19 cellular contexts compared by ENCODE assay signal in the genomic region with DNA sequence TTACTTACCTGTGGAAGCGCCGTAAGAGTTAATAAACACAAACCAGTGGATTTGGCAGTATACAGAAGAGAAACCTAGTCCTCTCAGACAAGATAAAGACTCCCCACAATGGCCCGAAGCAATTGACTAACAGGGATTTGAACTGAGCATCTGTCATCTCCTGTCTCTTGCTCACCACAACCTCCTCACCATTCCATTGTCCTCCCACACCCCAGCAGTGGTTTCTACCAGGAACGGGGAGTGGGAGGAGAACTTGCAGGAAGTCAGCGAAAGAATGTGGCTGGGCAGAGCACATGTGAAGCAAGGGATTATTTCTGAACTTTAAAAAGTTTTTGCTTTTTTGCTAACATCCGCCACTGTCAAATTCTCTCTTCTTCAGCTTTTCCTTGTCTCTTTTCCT. TPM values are rescaled to one million over a fixed set of nuclear protein-coding genes. Genes with fewer than 3 reads are reported as not detected.
DNase-seq lines count a peak whose midpoint lies in the region; ATAC-seq and TF ChIP-seq lines count a peak whose summit lies in the region.
"Had no signal": no experiment of that assay in that cellular context is flagged by ENCODE, and none has a peak within 500 bp of the region (broad histone marks: within the 10 kb centered on the region; RNA-seq: fewer than 3 reads in every experiment).

No MANE protein-coding gene starts in this region.

- ATAC-seq in IMR-90 (ENCODE audit: low read depth) (0 out of 2 replicates have a peak, but pooled peaks have one; percentile 13), HG02642 (IDR thresholded peaks at IDR 0.05; ENCODE audit: poor library complexity, unreplicated experiment) (no peak), HG02678 (IDR thresholded peaks at IDR 0.05; ENCODE audit: unreplicated experiment) (no peak)
- ATAC-seq: A549 had no signal

- in situ Hi-C loops in IMR-90 (cut with MboI; ENCODE audit: low sequenced_read_pairs) (no loop called here), brain microvascular endothelial cell (cut with HindIII; ENCODE audit: low pct_ligation_motif_present, low sequenced_read_pairs) (no loop called here)

- CTCF ChIA-PET in IMR-90 (lab: Yijun Ruan, JAX), result no interaction called here

- POLR2A ChIA-PET in IMR-90 (lab: Charles Lee; ENCODE audit: unreplicated experiment), result no interaction called here

- H2BK20ac ChIP-seq in IMR-90 (ENCODE audit: low read depth, low read length), result peak overlapping the region; percentile 82; the same call in 1 of the 2 replicates

- H2BK15ac ChIP-seq in IMR-90 (ENCODE audit: low read depth, low read length), result 0 out of 3 replicates have a peak overlapping the region, but pooled peaks have one; percentile 58

- H3K9me1 ChIP-seq in IMR-90 (ENCODE audit: insufficient read depth, low read length), result no peaks in the 10 kb centered on the region

- H3K27me3 ChIP-seq in ACC112 (ENCODE audit: insufficient read depth, low read length), result no peaks in the 10 kb centered on the region
- no peaks in the 10 kb centered on the region; the same call in 1 of the 2 replicates for H3K27me3 ChIP-seq in IMR-90 (ENCODE audit: control insufficient read depth, insufficient read depth, low read length)
- no peaks in the 10 kb centered on the region for H3K27me3 ChIP-seq in brain microvascular endothelial cell (replicated peaks)
- H3K27me3 ChIP-seq: spleen had no signal

- no peaks in the 10 kb centered on the region for H4K20me1 ChIP-seq in IMR-90 (ENCODE audit: insufficient read depth, low read length)

- H4K8ac ChIP-seq in IMR-90 (ENCODE audit: low read depth in 2 of 2, low read length in 2 of 2), result peak overlapping the region in 1 of 2 experiments; percentile 44; a peak in 1 of 4 replicates

- H3K4me2 ChIP-seq in IMR-90 (ENCODE audit: low read depth, low read length), result no peak overlapping the region
- H3K4me2 ChIP-seq: A549 had no signal

- no peak overlapping the region for H4K91ac ChIP-seq in IMR-90 (ENCODE audit: insufficient read depth, low read depth, low read length)

- peak overlapping the region; percentile 59 for H2BK5ac ChIP-seq in IMR-90 (ENCODE audit: low read depth, low read length, poor library complexity, severe bottlenecking)

- H3K9ac ChIP-seq in IMR-90 (ENCODE audit: low read depth, low read length), result no peak overlapping the region

- no peaks in the 10 kb centered on the region for H3K79me1 ChIP-seq in IMR-90 (ENCODE audit: low read depth in 1 of 2, low read length in 2 of 2)

- H3K14ac ChIP-seq in IMR-90 (replicated peaks; ENCODE audit: low read depth, low read length), result 0 out of 2 replicates have a peak overlapping the region, but pooled peaks have one; percentile 7

- no TSS peak for BruUV-seq in IMR-90 (replicated peaks; lab: Mats Ljungman, UMichigan)

- DNase-seq in IMR-90, result peak; percentile 74
- peak; percentile 30 for DNase-seq in brain microvascular endothelial cell
- DNase-seq in kidney tubule cell (ENCODE audit: low spot score), result peak; percentile 64
- DNase-seq in NCI-H345 treated with DMSO at 0.1 percent for 48 hours (lab: John Stamatoyannopoulos, UW; ENCODE audit: unreplicated experiment), result no peak
- no peak for DNase-seq in NCI-H526 (lab: John Stamatoyannopoulos, UW)
- DNase-seq: activated naive CD8-positive, alpha-beta T cell treated with anti-CD3 and anti-CD28 coated beads, Interleukin-2, amount 10 ng/mL, durations not matched to agents 7 days and 5 days; cortex of kidney; H7; NCI-H1048; NCI-H510A; spleen; T-helper 9 cell had no signal

- H3K4me3 ChIP-seq in ACC112 (ENCODE audit: low read depth, low read length), result no peak overlapping the region
- H3K4me3 ChIP-seq in IMR-90 (ENCODE audit: insufficient read depth, low read depth, low read length), result no peak overlapping the region
- no peak overlapping the region for H3K4me3 ChIP-seq in brain microvascular endothelial cell (ENCODE audit: low read depth, low read length)
- H3K4me3 ChIP-seq: A549, spleen, thoracic aorta had no signal

- H3K56ac ChIP-seq in IMR-90 (ENCODE audit: extremely low read depth, insufficient read depth, low read length), result no peak overlapping the region

- H3K27ac ChIP-seq in ACC112 (ENCODE audit: low read depth, low read length), result no peak overlapping the region
- no peak overlapping the region for H3K27ac ChIP-seq in IMR-90 (ENCODE audit: insufficient read depth, low read length)
- no peak overlapping the region for H3K27ac ChIP-seq in brain microvascular endothelial cell
- H3K27ac ChIP-seq: A549, spleen, thoracic aorta had no signal

- intact Hi-C loops in IMR-90 (cut with micrococcal nuclease), result loop anchor here (5.0 kb wide), 1 partner anchor 34 kb away; no protein-coding TSS in a partner anchor

- H4K5ac ChIP-seq in IMR-90 (ENCODE audit: low read depth, low read length), result peak overlapping the region; percentile 84; the same call in 1 of the 2 replicates

- TF ChIP-seq CTCF in IMR-90 (conservative IDR thresholded peaks at IDR 0.05; ENCODE audit: low read depth, low read length) (no peak), brain microvascular endothelial cell (IDR thresholded peaks at IDR 0.05; ENCODE audit: low read depth, low read length, missing control alignments) (no peak)

- peak overlapping the region; percentile 49 for H2BK120ac ChIP-seq in IMR-90 (ENCODE audit: low read depth, low read length)

- no peak overlapping the region; the same call in 1 of the 2 replicates for H2AK5ac ChIP-seq in IMR-90 (ENCODE audit: low read depth, low read length)

- no peaks in the 10 kb centered on the region for H3K36me3 ChIP-seq in ACC112 (ENCODE audit: insufficient read depth, low read length)
- H3K36me3 ChIP-seq in IMR-90 (ENCODE audit: control insufficient read depth, insufficient read depth, low read length), result no peaks in the 10 kb centered on the region
- H3K36me3 ChIP-seq in brain microvascular endothelial cell (replicated peaks), result no peaks in the 10 kb centered on the region
- H3K36me3 ChIP-seq: thoracic aorta had no signal

- TF ChIP-seq RAD21 in IMR-90 (IDR thresholded peaks at IDR 0.05; ENCODE audit: low read length), result no peak

- 86% methylated on average over 1 of the region's 6 CpGs; no CpG with 5 or more reads in 1 of the 2 experiments for WGBS in IMR-90 (ENCODE audit: extremely low coverage in 2 of 2, insufficient read length in 1 of 2), 2 experiments

- no peak overlapping the region for H3K4ac ChIP-seq in IMR-90 (ENCODE audit: low read depth, low read length)

- H3K18ac ChIP-seq in IMR-90 (ENCODE audit: low read depth, low read length), result peak overlapping the region; percentile 87; the same call in 1 of the 2 replicates

- dilution Hi-C loops in IMR-90 (cut with HindIII; ENCODE audit: low sequenced_read_pairs, unreplicated experiment), result no loop called here

- H3K9me3 ChIP-seq in IMR-90 (ENCODE audit: control insufficient read depth, insufficient read depth, low read length), result peaks cover 2% of the 10 kb centered on the region; the same call in 1 of the 2 replicates
- H3K9me3 ChIP-seq: A549, thoracic aorta had no signal

- peak overlapping the region; percentile 21 for H2AFZ ChIP-seq in ACC112 (ENCODE audit: low read length, unreplicated experiment)
- peak overlapping the region; percentile 78 for H2AFZ ChIP-seq in IMR-90 (replicated peaks; ENCODE audit: low read length, poor library complexity)

- H3K79me2 ChIP-seq in ACC112 (ENCODE audit: control insufficient read depth, insufficient read depth, low read length, unreplicated experiment), result no peaks in the 10 kb centered on the region

- H3K23ac ChIP-seq in IMR-90 (ENCODE audit: low read depth, low read length), result no peak overlapping the region

- TF ChIP-seq POLR2A in IMR-90 (IDR thresholded peaks at IDR 0.05; ENCODE audit: low read depth, low read length), result no peak

- H3K4me1 ChIP-seq in ACC112 (ENCODE audit: control insufficient read depth, insufficient read depth, low read length, unreplicated experiment) (peaks cover 4% of the 10 kb centered on the region), IMR-90 (ENCODE audit: control insufficient read depth, insufficient read depth, low read length) (peaks cover 2% of the 10 kb centered on the region)
- H3K4me1 ChIP-seq: A549, spleen had no signal

- H2AK9ac ChIP-seq in IMR-90 (replicated peaks; ENCODE audit: low read depth, low read length, poor library complexity), result no peak overlapping the region

TF ChIP-seq in IMR-90, 13 proteins besides CTCF, POLR2A, EP300 and RAD21:
- TF ChIP-seq RFX5 (IDR thresholded peaks at IDR 0.05; ENCODE audit: low read depth, low read length) (no peak), BHLHE40 (IDR thresholded peaks at IDR 0.05; ENCODE audit: low read depth, low read length) (no peak), CEBPB (IDR thresholded peaks at IDR 0.05; ENCODE audit: low read depth, low read length) (no peak), CHD1 (IDR thresholded peaks at IDR 0.05; ENCODE audit: low read depth, low read length) (no peak), MAZ (IDR thresholded peaks at IDR 0.05; ENCODE audit: borderline replicate concordance, low read depth, low read length) (no peak), MXI1 (IDR thresholded peaks at IDR 0.05; ENCODE audit: borderline replicate concordance, low read depth, low read length) (no peak)
- TF ChIP-seq, protein P1, sequence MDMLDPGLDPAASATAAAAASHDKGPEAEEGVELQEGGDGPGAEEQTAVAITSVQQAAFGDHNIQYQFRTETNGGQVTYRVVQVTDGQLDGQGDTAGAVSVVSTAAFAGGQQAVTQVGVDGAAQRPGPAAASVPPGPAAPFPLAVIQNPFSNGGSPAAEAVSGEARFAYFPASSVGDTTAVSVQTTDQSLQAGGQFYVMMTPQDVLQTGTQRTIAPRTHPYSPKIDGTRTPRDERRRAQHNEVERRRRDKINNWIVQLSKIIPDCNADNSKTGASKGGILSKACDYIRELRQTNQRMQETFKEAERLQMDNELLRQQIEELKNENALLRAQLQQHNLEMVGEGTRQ (IDR thresholded peaks at IDR 0.05; ENCODE audit: low read depth, low read length), result no peak
TF ChIP-seq in IMR-90: peak in this region for 0.

RNA-seq across cellular contexts. Expression of a gene that starts 24.6 kb away (rescaled TPM):
- not detected in 2 replicates for total RNA-seq in IMR-90 (2012; rRNA removed)
- not detected in 2 replicates for polyA plus RNA-seq in IMR-90 (2012; rRNA removed)
- polyA plus RNA-seq in IMR-90 (2012; cell fraction: cytosol; rRNA removed), result not detected in 2 replicates
- polyA plus RNA-seq in IMR-90 (2012; cell fraction: nucleus; rRNA removed; ENCODE audit: low replicate concordance), result not detected in 2 replicates
- total RNA-seq: activated naive CD8-positive, alpha-beta T cell treated with anti-CD3 and anti-CD28 coated beads, Interleukin-2, amount 10 ng/mL, durations not matched to agents 7 days and 5 days; H7; HT-29; thoracic aorta had no signal
- polyA plus RNA-seq: A549, neural cell, spleen had no signal

RNA-seq across cellular contexts. Expression of a gene that starts 30.3 kb away (rescaled TPM):
- not detected in 2 replicates for total RNA-seq in IMR-90 (2012; rRNA removed)
- 0.04 and 0.07 TPM in 2 replicates for polyA plus RNA-seq in IMR-90 (2012; rRNA removed)
- not detected in 2 replicates for polyA plus RNA-seq in IMR-90 (2012; cell fraction: cytosol; rRNA removed)
- polyA plus RNA-seq in IMR-90 (2012; cell fraction: nucleus; rRNA removed; ENCODE audit: low replicate concordance), result 0.22 TPM in 1 of 2 replicates, not detected in the other
- total RNA-seq: activated naive CD8-positive, alpha-beta T cell treated with anti-CD3 and anti-CD28 coated beads, Interleukin-2, amount 10 ng/mL, durations not matched to agents 7 days and 5 days; H7 had no signal
- polyA plus RNA-seq: neural cell had no signal

RNA-seq across cellular contexts. Expression of a gene that starts 59.5 kb away (rescaled TPM):
- not detected in 2 replicates for total RNA-seq in IMR-90 (2012; rRNA removed)
- not detected in 2 replicates for polyA plus RNA-seq in IMR-90 (2012; rRNA removed)
- not detected in 2 replicates for polyA plus RNA-seq in IMR-90 (2012; cell fraction: cytosol; rRNA removed)
- not detected in 2 replicates for polyA plus RNA-seq in IMR-90 (2012; cell fraction: nucleus; rRNA removed; ENCODE audit: low replicate concordance)
- total RNA-seq: activated naive CD8-positive, alpha-beta T cell treated with anti-CD3 and anti-CD28 coated beads, Interleukin-2, amount 10 ng/mL, durations not matched to agents 7 days and 5 days; H7; HT-29; spleen; thoracic aorta had no signal
- polyA plus RNA-seq: A549, neural cell, spleen had no signal

Comparison
In these comparisons a context has a peak if more than half of its experiments do, and no peak if none do; other contexts are left out.
1. DNase-seq: peak in IMR-90 (single experiment), brain microvascular endothelial cell (single experiment) and kidney tubule cell (single experiment); none in NCI-H345 treated with DMSO at 0.1 percent for 48 hours (single experiment) and NCI-H526 (0 of 2).